ENCODE assay signal across 1 cellular context in genomic region chr2:28993211-28993960, GRCh38.
TF ChIP-seq lines count a peak whose summit lies in the region.

No MANE protein-coding gene starts in this region.

TF ChIP-seq in SK-N-SH treated with all-trans-retinoic acid at 6 μM for 48 hours, 23 proteins besides CTCF, POLR2A, EP300 and RAD21 (continued from another document):
- TF ChIP-seq BACH2 (CRISPR knock-in tag; IDR thresholded peaks at IDR 0.05; ENCODE audit: borderline replicate concordance): no peak
- TF ChIP-seq ZNF8 (CRISPR knock-in tag; IDR thresholded peaks at IDR 0.05): no peak
- no peak for TF ChIP-seq ISL1 (CRISPR knock-in tag; IDR thresholded peaks at IDR 0.05)
- TF ChIP-seq GLIS3 (CRISPR knock-in tag; IDR thresholded peaks at IDR 0.05): no peak
- no peak for TF ChIP-seq ZFP30 (CRISPR knock-in tag; IDR thresholded peaks at IDR 0.05)
- no peak for TF ChIP-seq SNAI2 (CRISPR knock-in tag; IDR thresholded peaks at IDR 0.05)
- TF ChIP-seq TOX (CRISPR knock-in tag; IDR thresholded peaks at IDR 0.05; ENCODE audit: borderline replicate concordance): no peak
- TF ChIP-seq OSR1 (CRISPR knock-in tag; IDR thresholded peaks at IDR 0.05): no peak
- TF ChIP-seq POU6F1 (CRISPR knock-in tag; IDR thresholded peaks at IDR 0.05; ENCODE audit: borderline replicate concordance, low read depth): no peak
- TF ChIP-seq ZNF70 (CRISPR knock-in tag; IDR thresholded peaks at IDR 0.05): no peak
- no peak for TF ChIP-seq RARB (CRISPR knock-in tag; IDR thresholded peaks at IDR 0.05)
- no peak for TF ChIP-seq CSDC2 (CRISPR knock-in tag; IDR thresholded peaks at IDR 0.05)
- TF ChIP-seq ZNF565 (CRISPR knock-in tag; conservative IDR thresholded peaks at IDR 0.05; ENCODE audit: low read depth): no peak
- no peak for TF ChIP-seq ESRRG (CRISPR knock-in tag; IDR thresholded peaks at IDR 0.05)
- no peak for TF ChIP-seq TSHZ2 (CRISPR knock-in tag; IDR thresholded peaks at IDR 0.05)
TF ChIP-seq in SK-N-SH treated with all-trans-retinoic acid at 6 μM for 48 hours: peak in this region for 0.
